Comparison of ENCODE assay signal across 24 cellular contexts in genomic region chr7:132939495-132939894, GRCh38.
"Had no signal": no experiment of that assay in that cellular context is flagged by ENCODE, and none has a peak within 500 bp of the region (broad histone marks: within the 10 kb centered on the region; RNA-seq: fewer than 3 reads in every experiment).

No MANE protein-coding gene starts in this region.

- H3K9me3 Mint-ChIP-seq: activated naive CD4-positive, alpha-beta T cell treated with anti-CD3 and anti-CD28 coated beads for 36 hours; activated T-helper 17 cell treated with anti-CD3 and anti-CD28 coated beads, Interleukin-2, amount 50 U/mL, for 72 hours; central memory CD8-positive, alpha-beta T cell; T-helper 1 cell treated with Interleukin-12 subunit alpha and Interleukin-12 subunit beta and Interleukin-4 antibody, amounts not matched to agents 30 μg/mL and 1 μg/mL, for 36 hours had no signal

- H3K4me3 Mint-ChIP-seq: activated naive CD4-positive, alpha-beta T cell treated with anti-CD3 and anti-CD28 coated beads for 36 hours; activated naive CD8-positive, alpha-beta T cell; activated T-helper 17 cell treated with anti-CD3 and anti-CD28 coated beads, Interleukin-2, amount 50 U/mL, for 72 hours; brain; central memory CD8-positive, alpha-beta T cell; IgD-negative memory B cell; T-helper 1 cell treated with Interleukin-12 subunit alpha and Interleukin-12 subunit beta and Interleukin-4 antibody, amounts not matched to agents 30 μg/mL and 1 μg/mL, for 36 hours; WTC11 had no signal

- H3K27ac Mint-ChIP-seq: activated naive CD4-positive, alpha-beta T cell treated with anti-CD3 and anti-CD28 coated beads for 36 hours; activated naive CD8-positive, alpha-beta T cell; activated T-helper 17 cell treated with anti-CD3 and anti-CD28 coated beads, Interleukin-2, amount 50 U/mL, for 72 hours; IgD-negative memory B cell; T-helper 1 cell treated with Interleukin-12 subunit alpha and Interleukin-12 subunit beta and Interleukin-4 antibody, amounts not matched to agents 30 μg/mL and 1 μg/mL, for 36 hours; WTC11 had no signal

- H3K4me3 ChIP-seq: PC-9 had no signal

- DNase-seq: activated CD4-positive, alpha-beta T cell treated with anti-CD3 and anti-CD28 coated beads for 48 hours; activated CD4-positive, alpha-beta T cell treated with anti-CD3 and anti-CD28 coated beads, Interleukin-2, amount 50 U/mL, for 48 hours; activated CD4-positive, CD25-positive, alpha-beta regulatory T cell treated with anti-CD3 and anti-CD28 coated beads, Interleukin-2, amount 50 U/mL, for 72 hours; activated CD8-positive, alpha-beta memory T cell treated with anti-CD3 and anti-CD28 coated beads for 24 hours; activated gamma-delta T cell; activated naive CD4-positive, alpha-beta T cell treated with anti-CD3 and anti-CD28 coated beads for 36 hours; activated T-cell treated with anti-CD3 and anti-CD28 coated beads for 4 hours; activated T-cell treated with anti-CD3 and anti-CD28 coated beads, Interleukin-2, amount 50 U/mL, for 48 hours; amygdala; KG1; NCI-H1105; NCI-H1436; NCI-H187; NCI-H446; NCI-H524; PC-9; SHP77 treated with DMSO at 0.1 percent for 48 hours had no signal

- H3K27me3 Mint-ChIP-seq: activated naive CD8-positive, alpha-beta T cell; activated T-helper 17 cell treated with anti-CD3 and anti-CD28 coated beads, Interleukin-2, amount 50 U/mL, for 72 hours; brain; central memory CD8-positive, alpha-beta T cell; IgD-negative memory B cell had no signal
